In genomic region chr5:160774006-160774405, GRCh38 we compare ENCODE assay signal across 15 cellular contexts.
"Had no signal": no experiment of that assay in that cellular context is flagged by ENCODE, and none has a peak within 500 bp of the region (broad histone marks: within the 10 kb centered on the region; RNA-seq: fewer than 3 reads in every experiment).

No MANE protein-coding gene starts in this region.

- DNase-seq: activated CD4-positive, alpha-beta T cell treated with anti-CD3 and anti-CD28 coated beads for 36 hours; activated CD4-positive, alpha-beta T cell treated with anti-CD3 and anti-CD28 coated beads, Interleukin-2, amount 50 U/mL, for 48 hours; activated gamma-delta T cell; dermis blood vessel endothelial cell; left colon; lower lobe of right lung; natural killer cell; stimulated activated CD4-positive, alpha-beta T cell treated with anti-CD3 and anti-CD28 coated beads, Interleukin-12 subunit alpha, Interleukin-12 subunit beta, amount 100 ng/mL, for 4 hours; stimulated activated CD4-positive, alpha-beta T cell treated with anti-CD3 and anti-CD28 coated beads, Interleukin-2, amount 100 ng/mL, for 24 hours; stimulated activated naive CD4-positive, alpha-beta T cell treated with Interleukin-2 at 50 U/mL for 16 hours; transverse colon; uterus had no signal

- H3K4me2 ChIP-seq: hepatocyte had no signal

- H3K27ac ChIP-seq: hepatocyte, lower lobe of right lung, transverse colon, uterus had no signal

- H3K4me3 ChIP-seq: hepatocyte, lower lobe of right lung, transverse colon, uterus had no signal

- ATAC-seq: activated CD4-positive, alpha-beta T cell treated with anti-CD3 and anti-CD28 coated beads for 36 hours; left colon; lower lobe of right lung; natural killer cell had no signal

- H3K36me3 ChIP-seq: lower lobe of right lung, transverse colon, uterus had no signal

- H3K79me2 ChIP-seq: hepatocyte had no signal

- H3K36me3 Mint-ChIP-seq: activated naive CD4-positive, alpha-beta T cell treated with anti-CD3 and anti-CD28 coated beads, Interleukin-2, amount 50 U/mL, for 24 hours; natural killer cell had no signal

- H2AFZ ChIP-seq: hepatocyte had no signal

- H3K27ac Mint-ChIP-seq: activated CD4-positive, alpha-beta T cell treated with anti-CD3 and anti-CD28 coated beads for 36 hours; activated naive CD4-positive, alpha-beta T cell treated with anti-CD3 and anti-CD28 coated beads, Interleukin-2, amount 50 U/mL, for 24 hours; natural killer cell; T-helper 2 cell treated with Interferon-gamma antibody and Interleukin-4, amounts not matched to agents 5 μg/mL and 100 μg/mL, for 36 hours had no signal

- H3K9me3 Mint-ChIP-seq: activated naive CD4-positive, alpha-beta T cell treated with anti-CD3 and anti-CD28 coated beads, Interleukin-2, amount 50 U/mL, for 24 hours; natural killer cell; T-helper 2 cell treated with Interferon-gamma antibody and Interleukin-4, amounts not matched to agents 5 μg/mL and 100 μg/mL, for 36 hours had no signal

- H3K4me1 Mint-ChIP-seq: activated CD4-positive, alpha-beta T cell treated with anti-CD3 and anti-CD28 coated beads for 36 hours; activated naive CD4-positive, alpha-beta T cell treated with anti-CD3 and anti-CD28 coated beads, Interleukin-2, amount 50 U/mL, for 24 hours; natural killer cell had no signal

- H3K27me3 ChIP-seq: hepatocyte, transverse colon, uterus had no signal

- H3K4me1 ChIP-seq: lower lobe of right lung, uterus had no signal

- H3K9me3 ChIP-seq: lower lobe of right lung, transverse colon, uterus had no signal

- H3K4me3 Mint-ChIP-seq: activated CD4-positive, alpha-beta T cell treated with anti-CD3 and anti-CD28 coated beads for 36 hours; activated naive CD4-positive, alpha-beta T cell treated with anti-CD3 and anti-CD28 coated beads, Interleukin-2, amount 50 U/mL, for 24 hours; natural killer cell; T-helper 2 cell treated with Interferon-gamma antibody and Interleukin-4, amounts not matched to agents 5 μg/mL and 100 μg/mL, for 36 hours had no signal
